Comparison of ENCODE assay signal across 29 cellular contexts in the genomic region with DNA sequence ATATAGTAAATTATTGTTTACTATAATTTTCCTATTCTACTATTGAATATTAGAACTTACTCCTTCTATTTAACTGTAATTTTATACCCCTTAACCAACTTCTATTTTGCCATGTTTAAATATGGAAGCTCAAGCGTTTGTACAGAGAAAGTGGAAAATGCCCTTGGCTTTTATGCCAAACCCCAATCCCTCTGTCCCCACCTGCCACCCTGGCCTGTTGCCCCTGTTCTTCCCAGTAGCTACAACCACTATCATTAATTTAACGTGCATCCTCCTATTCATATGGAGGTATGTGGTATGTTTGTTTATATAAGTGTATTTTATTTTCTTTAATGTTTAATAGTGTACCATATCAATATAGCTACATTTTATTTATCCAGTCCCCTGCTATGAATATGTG.
"Had no signal": no experiment of that assay in that cellular context is flagged by ENCODE, and none has a peak within 500 bp of the region (broad histone marks: within the 10 kb centered on the region; RNA-seq: fewer than 3 reads in every experiment).

No MANE protein-coding gene starts in this region.

- DNase-seq: activated CD4-positive, alpha-beta T cell treated with anti-CD3 and anti-CD28 coated beads, Interleukin-2, amount 10 ng/mL, durations not matched to agents 24 days and 14 days; activated CD4-positive, alpha-beta T cell treated with anti-CD3 and anti-CD28 coated beads, Interleukin-2, amount 50 U/mL, for 4 hours; activated CD8-positive, alpha-beta T cell treated with anti-CD3 and anti-CD28 coated beads for 36 hours; activated gamma-delta T cell; activated naive CD4-positive, alpha-beta T cell treated with Interleukin-2 at 50 U/mL for 16 hours; activated naive CD8-positive, alpha-beta T cell treated with anti-CD3 and anti-CD28 coated beads, Interleukin-2, amount 50 U/mL, for 24 hours; activated T-cell treated with anti-CD3 and anti-CD28 coated beads, Interleukin-2, amount 50 U/mL, for 24 hours; anterior cingulate cortex; Karpas-422; NCI-H1105; NCI-H1436; NCI-H187; NCI-H2029 treated with DMSO at 0.1 percent for 48 hours; NCI-H2107; NCI-H2171; NCI-H446; NCI-H524; NCI-H69; NCI-H82; NK-92 treated with Interleukin-12 subunit alpha and Interleukin-12 subunit beta, amount 100 ng/mL, for 24 hours; PC-3; Peyer's patch; RPMI8226; SHP77 treated with DMSO at 0.1 percent for 48 hours; SW 1271; T-helper 1 cell; T1000; WERI-Rb-1 had no signal

- H3K4me1 ChIP-seq: Peyer's patch had no signal

- H3K4me3 ChIP-seq: Peyer's patch, SJSA1 had no signal

- H3K27ac ChIP-seq: Peyer's patch, SJSA1, WERI-Rb-1 had no signal

- H3K9me3 ChIP-seq: Peyer's patch, SJSA1 had no signal

- H3K27me3 ChIP-seq: Peyer's patch, SJSA1 had no signal
